10 cellular contexts compared by ENCODE assay signal in the genomic region with DNA sequence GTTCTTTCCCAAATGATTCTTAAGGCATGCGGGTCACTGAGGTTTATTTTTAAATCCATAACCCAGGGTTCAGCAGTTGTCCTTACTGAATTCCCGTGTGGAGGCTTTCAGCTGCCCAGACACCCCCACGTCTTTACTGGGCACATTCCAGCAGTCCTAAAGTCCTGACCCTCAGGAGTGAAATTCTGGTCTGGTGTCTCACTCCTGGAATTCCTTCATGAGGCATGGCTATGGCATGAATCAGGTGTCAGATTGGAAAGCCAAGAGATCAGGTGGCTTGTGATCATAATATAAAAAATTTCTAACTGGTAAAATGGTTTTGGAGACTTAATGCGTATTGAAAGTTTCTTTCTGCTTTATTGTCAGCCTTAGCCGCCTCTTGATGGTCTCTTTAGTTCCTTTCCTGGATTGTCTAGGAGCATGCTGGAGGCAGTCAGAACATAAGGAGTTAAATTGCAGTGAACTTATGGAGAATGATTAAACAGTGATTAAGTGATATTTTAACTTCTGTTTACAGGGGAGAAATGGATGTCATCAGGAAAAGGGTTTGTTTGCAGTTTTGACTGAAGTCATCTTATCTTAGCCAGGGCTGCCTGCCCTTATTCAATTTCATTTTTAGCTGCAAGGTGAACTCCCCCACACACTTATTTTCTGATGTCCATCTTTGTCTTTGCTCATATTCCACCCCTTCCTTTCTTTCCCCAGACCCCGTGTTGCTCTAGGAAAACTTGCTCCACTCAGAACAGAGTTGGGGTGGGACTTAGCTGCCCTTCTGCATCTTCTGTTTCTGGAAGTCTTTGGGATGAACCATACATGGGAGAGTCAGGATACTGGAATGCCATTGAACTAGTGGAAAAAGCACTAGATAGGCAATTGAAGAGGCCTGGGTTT. TPM values are rescaled to one million over a fixed set of nuclear protein-coding genes. Genes with fewer than 3 reads are reported as not detected.
A peak's percentile ranks its signal among the peaks of the same experiment; 100 is the strongest.
DNase-seq lines count a peak whose midpoint lies in the region; ATAC-seq and TF ChIP-seq lines count a peak whose summit lies in the region.
"Had no signal": no experiment of that assay in that cellular context is flagged by ENCODE, and none has a peak within 500 bp of the region (broad histone marks: within the 10 kb centered on the region; RNA-seq: fewer than 3 reads in every experiment).

No MANE protein-coding gene starts in this region.

- DNase-seq in AG08395 (ENCODE audit: low spot score) (peak; percentile 38), OCI-M1 (lab: John Stamatoyannopoulos, UW) (peak; percentile 53), epithelial cell of prostate (ENCODE audit: low read depth, low spot score) (no peak), myocyte (ENCODE audit: low read depth) (peak; percentile 96), HEK293T (ENCODE audit: extremely low spot score) (no peak), foreskin melanocyte (no peak), COLO668 (lab: John Stamatoyannopoulos, UW; ENCODE audit: unreplicated experiment) (no peak)
- DNase-seq: naive B cell had no signal

- CTCF ChIA-PET in HEK293T (lab: Yijun Ruan, JAX) = interaction anchor here (1.2 kb wide), 1 partner anchor 13 kb away, joined by 4 read pairs; no protein-coding TSS in a partner anchor

- POLR2A ChIA-PET in HEK293T (lab: Yijun Ruan, JAX) = interaction anchor here (1.0 kb wide), 1 partner anchor 8 kb away, joined by 3 read pairs; no protein-coding TSS in a partner anchor

- H3K27ac ChIP-seq in epithelial cell of prostate = peak overlapping the region; percentile 98
- H3K27ac ChIP-seq: C4-2B had no signal

- ATAC-seq in GM19463 (IDR thresholded peaks at IDR 0.05; ENCODE audit: unreplicated experiment) = no peak

TF ChIP-seq in HEK293T, 16 proteins besides CTCF, POLR2A, EP300 and RAD21:
- TF ChIP-seq BHLHE40 (IDR thresholded peaks at IDR 0.05; ENCODE audit: borderline replicate concordance) = no peak
- TF ChIP-seq ELF4 (IDR thresholded peaks at IDR 0.05) = no peak
- TF ChIP-seq, protein P1, sequence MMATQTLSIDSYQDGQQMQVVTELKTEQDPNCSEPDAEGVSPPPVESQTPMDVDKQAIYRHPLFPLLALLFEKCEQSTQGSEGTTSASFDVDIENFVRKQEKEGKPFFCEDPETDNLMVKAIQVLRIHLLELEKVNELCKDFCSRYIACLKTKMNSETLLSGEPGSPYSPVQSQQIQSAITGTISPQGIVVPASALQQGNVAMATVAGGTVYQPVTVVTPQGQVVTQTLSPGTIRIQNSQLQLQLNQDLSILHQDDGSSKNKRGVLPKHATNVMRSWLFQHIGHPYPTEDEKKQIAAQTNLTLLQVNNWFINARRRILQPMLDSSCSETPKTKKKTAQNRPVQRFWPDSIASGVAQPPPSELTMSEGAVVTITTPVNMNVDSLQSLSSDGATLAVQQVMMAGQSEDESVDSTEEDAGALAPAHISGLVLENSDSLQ (IDR thresholded peaks at IDR 0.05) = no peak
- TF ChIP-seq FOXA1 (IDR thresholded peaks at IDR 0.05) = no peak
- no peak for TF ChIP-seq CTBP1 (IDR thresholded peaks at IDR 0.05; ENCODE audit: borderline replicate concordance)
- TF ChIP-seq NFRKB (IDR thresholded peaks at IDR 0.05) = no peak
- no peak for TF ChIP-seq ZNF384 (IDR thresholded peaks at IDR 0.05)
- TF ChIP-seq FOXK2 (IDR thresholded peaks at IDR 0.05) = no peak
- no peak for TF ChIP-seq FOXM1 (IDR thresholded peaks at IDR 0.05; ENCODE audit: borderline replicate concordance)
- no peak for TF ChIP-seq LEF1 (IDR thresholded peaks at IDR 0.05; ENCODE audit: borderline replicate concordance)
- no peak for TF ChIP-seq SUZ12 (IDR thresholded peaks at IDR 0.05)
- no peak for TF ChIP-seq ARNT (IDR thresholded peaks at IDR 0.05)
- TF ChIP-seq TARDBP (IDR thresholded peaks at IDR 0.05) = no peak
- TF ChIP-seq HDGF (IDR thresholded peaks at IDR 0.05; ENCODE audit: borderline replicate concordance) = no peak
TF ChIP-seq in HEK293T: peak in this region for 0.

RNA-seq across cellular contexts. Expression of a gene that starts 25.7 kb away (rescaled TPM):
- total RNA-seq in myocyte = 803 and 838 TPM in 2 replicates
- polyA plus RNA-seq in myocyte (2012) = 293 TPM

Comparison
In these comparisons a context has a peak if more than half of its experiments do, and no peak if none do; other contexts are left out.
1. DNase-seq: peak in AG08395 (single experiment), OCI-M1 (single experiment) and myocyte (single experiment); none in epithelial cell of prostate (single experiment), HEK293T (single experiment), foreskin melanocyte (single experiment) and COLO668 (single experiment).